10 cellular contexts compared by ENCODE assay signal in genomic region chr3:123618076-123618703, GRCh38. TPM values are rescaled to one million over a fixed set of nuclear protein-coding genes. Genes with fewer than 3 reads are reported as not detected.
DNase-seq lines count a peak whose midpoint lies in the region; ATAC-seq and TF ChIP-seq lines count a peak whose summit lies in the region.
"Had no signal": no experiment of that assay in that cellular context is flagged by ENCODE, and none has a peak within 500 bp of the region (broad histone marks: within the 10 kb centered on the region; RNA-seq: fewer than 3 reads in every experiment).

No MANE protein-coding gene starts in this region.

- H3K4me3 ChIP-seq in H7 (ENCODE audit: insufficient read depth, low read depth, low read length) = no peak overlapping the region

- no peaks in the 10 kb centered on the region for H3K27me3 ChIP-seq in H7 (ENCODE audit: control insufficient read depth, insufficient read depth, low read length)

- DNase-seq in NOMO-1 treated with dmso at 0.1 percent for 144 hours (lab: John Stamatoyannopoulos, UW; ENCODE audit: unreplicated experiment) (peak; percentile 16), epithelial cell of prostate (ENCODE audit: low read depth, low spot score) (no peak), sciatic nerve (ENCODE audit: low spot score) (no peak), GM19238 (ENCODE audit: insufficient read length, low spot score) (no peak), kidney glomerular epithelial cell (lab: John Stamatoyannopoulos, UW) (no peak), H7 (no peak)
- DNase-seq: activated CD8-positive, alpha-beta memory T cell treated with anti-CD3 and anti-CD28 coated beads, Interleukin-2, amount 50 U/mL, for 4 hours; small intestine had no signal

- peak; percentile 7 for ATAC-seq in sciatic nerve
- ATAC-seq in HG03045 (IDR thresholded peaks at IDR 0.05; ENCODE audit: unreplicated experiment) = no peak

- intact Hi-C loops in sciatic nerve (cut with DNase I) = no loop called here

- no peak for TF ChIP-seq CTCF in C4-2B (conservative IDR thresholded peaks at IDR 0.05)

- H3K36me3 ChIP-seq in H7 (replicated peaks; ENCODE audit: control insufficient read depth, insufficient read depth, low read length) = no peaks in the 10 kb centered on the region

- H3K27ac ChIP-seq in C4-2B (peak overlapping the region; percentile 0; the same call in 1 of the 2 replicates), epithelial cell of prostate (peak overlapping the region; percentile 61)

RNA-seq across cellular contexts. Expression of gene HACD2, which starts 33.3 kb away (rescaled TPM):
- 27.9 TPM for total RNA-seq in sciatic nerve
- total RNA-seq in H7 (2014; rRNA removed; shearing (Covaris generic)) = 15.0 and 17.2 TPM in 2 replicates
